In the genomic region with DNA sequence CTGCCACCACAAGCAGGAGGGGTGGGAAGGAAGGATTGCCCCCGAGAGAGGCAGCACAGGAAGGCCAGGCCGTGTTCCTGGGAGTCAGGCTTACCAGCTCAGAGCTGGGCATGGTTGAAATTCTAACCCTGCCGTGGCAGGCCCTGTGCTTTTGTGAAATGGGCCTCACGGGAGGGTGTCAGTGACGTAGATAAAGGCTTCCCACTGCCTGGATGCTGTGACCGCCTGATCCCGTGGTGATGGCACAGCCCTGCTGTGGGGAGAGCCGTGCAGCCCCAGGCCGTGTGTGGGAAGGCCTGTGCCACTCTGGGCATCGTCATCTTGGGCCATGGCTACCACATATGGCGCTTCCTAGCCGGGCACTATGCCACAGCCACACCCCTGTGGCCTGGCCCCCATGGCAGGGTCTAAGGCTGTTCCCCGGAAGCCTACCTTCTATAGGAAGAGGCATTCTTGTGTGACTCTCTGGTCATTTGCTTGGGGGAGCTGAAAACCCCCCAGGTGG, we compare ENCODE assay signal across 20 cellular contexts.
A peak's percentile ranks its signal among the peaks of the same experiment; 100 is the strongest.
DNase-seq lines count a peak whose midpoint lies in the region; ATAC-seq, FAIRE-seq and TF ChIP-seq lines count a peak whose summit lies in the region.
"Had no signal": no experiment of that assay in that cellular context is flagged by ENCODE, and none has a peak within 500 bp of the region (broad histone marks: within the 10 kb centered on the region; RNA-seq: fewer than 3 reads in every experiment).

No MANE protein-coding gene starts in this region.

- H2BK120ac ChIP-seq in trophoblast cell (ENCODE audit: insufficient read depth, low read length, poor library complexity): no peak overlapping the region

- no peak overlapping the region for H4K12ac ChIP-seq in trophoblast cell (ENCODE audit: low read depth, low read length)

- H3K4ac ChIP-seq in trophoblast cell (ENCODE audit: low read depth, low read length): no peak overlapping the region

- H3K4me2 ChIP-seq in BLaER1 treated with 17β-estradiol and CSF1 and Interleukin-3, amounts not matched to agents 10 nM and 100 nM: peak overlapping the region in 8 of 11 experiments; percentile 67 to 81 (median 74); a peak in 15 of 22 replicates
- H3K4me2 ChIP-seq in trophoblast cell (ENCODE audit: low read length): no peak overlapping the region
- H3K4me2 ChIP-seq: A549 had no signal

- no peak overlapping the region for H4K8ac ChIP-seq in trophoblast cell (ENCODE audit: low read depth, low read length)

- peak overlapping the region in 3 of 11 experiments; percentile 10 to 56 (median 18); a peak in 2 of 22 replicates for H3K9ac ChIP-seq in BLaER1 treated with 17β-estradiol and CSF1 and Interleukin-3, amounts not matched to agents 10 nM and 100 nM
- H3K9ac ChIP-seq in kidney (ENCODE audit: low read length in 2 of 2): no peak overlapping the region
- no peak overlapping the region for H3K9ac ChIP-seq in trophoblast cell (ENCODE audit: low read length)

- WGBS in trophoblast cell (ENCODE audit: extremely low coverage, insufficient coverage, insufficient read length): no CpG with 5 or more reads among the region's 13 CpGs

- no peaks in the 10 kb centered on the region for H3K79me1 ChIP-seq in trophoblast cell (ENCODE audit: low read length)

- H3K36me3 ChIP-seq in BLaER1 treated with 17β-estradiol and CSF1 and Interleukin-3, amounts not matched to agents 10 nM and 100 nM: peaks cover 0 to 34% (median 16%) of the 10 kb centered on the region in 11 experiments; a peak in 15 of 22 replicates
- H3K36me3 ChIP-seq in KOPT-K1 (ENCODE audit: insufficient read depth, low read length): no peaks in the 10 kb centered on the region
- H3K36me3 ChIP-seq in kidney (ENCODE audit: control insufficient read depth in 1 of 2, insufficient read depth in 2 of 2, low read length in 2 of 2): no peaks in the 10 kb centered on the region
- H3K36me3 ChIP-seq in trophoblast cell (ENCODE audit: control insufficient read depth in 1 of 2, insufficient read depth in 2 of 2, low read length in 2 of 2): no peaks in the 10 kb centered on the region

- no peak for TF ChIP-seq CTCF in kidney (IDR thresholded peaks at IDR 0.05; ENCODE audit: borderline replicate concordance, extremely low read depth, insufficient read depth)

- H3K4me3 ChIP-seq in BLaER1 treated with 17β-estradiol and CSF1 and Interleukin-3, amounts not matched to agents 10 nM and 100 nM: peak overlapping the region in 1 of 10 experiments; percentile 22; a peak in 1 of 20 replicates
- H3K4me3 ChIP-seq in kidney (ENCODE audit: low read length in 2 of 2) (no peak overlapping the region), trophoblast cell (ENCODE audit: low read depth, low read length) (peak overlapping the region; percentile 28)
- H3K4me3 ChIP-seq: A549 had no signal

- ATAC-seq in HG02938 (IDR thresholded peaks at IDR 0.05; ENCODE audit: unreplicated experiment): no peak
- ATAC-seq: A549, Panc1 had no signal

- H2BK5ac ChIP-seq in trophoblast cell (ENCODE audit: low read depth, low read length, poor library complexity): no peak overlapping the region

- peaks cover 0 to 74% (median 51%) of the 10 kb centered on the region in 11 experiments; a peak in 16 of 22 replicates for H4K20me1 ChIP-seq in BLaER1 treated with 17β-estradiol and CSF1 and Interleukin-3, amounts not matched to agents 10 nM and 100 nM

- intact Hi-C loops in kidney (cut with DNase I): no loop called here

- no peak overlapping the region for H4K91ac ChIP-seq in trophoblast cell (ENCODE audit: low read depth, low read length)

- H3K4me1 ChIP-seq in BLaER1 treated with 17β-estradiol and CSF1 and Interleukin-3, amounts not matched to agents 10 nM and 100 nM: peaks cover 0 to 64% (median 53%) of the 10 kb centered on the region in 10 experiments; a peak in 18 of 20 replicates
- H3K4me1 ChIP-seq in kidney (ENCODE audit: control insufficient read depth in 1 of 2, insufficient read depth in 1 of 2, low read depth in 1 of 2, low read length in 2 of 2) (no peaks in the 10 kb centered on the region), trophoblast cell (ENCODE audit: control insufficient read depth in 1 of 2, insufficient read depth in 2 of 2, low read length in 2 of 2) (no peaks in the 10 kb centered on the region)
- H3K4me1 ChIP-seq: A549 had no signal

- no peak overlapping the region for H3K18ac ChIP-seq in trophoblast cell (ENCODE audit: low read length)

- no peak overlapping the region for H2AFZ ChIP-seq in trophoblast cell (ENCODE audit: insufficient read depth, low read length, poor library complexity)

- H3K14ac ChIP-seq in trophoblast cell (ENCODE audit: low read length): no peak overlapping the region

- no peak for FAIRE-seq in kidney (lab: Jason Lieb, UNC)
- no peak for FAIRE-seq in HTR-8/SVneo (lab: Jason Lieb, UNC)
- FAIRE-seq: A549 had no signal

- no peak overlapping the region for H2AK5ac ChIP-seq in trophoblast cell (ENCODE audit: low read length)

- H3K27ac ChIP-seq in BLaER1 treated with 17β-estradiol and CSF1 and Interleukin-3, amounts not matched to agents 10 nM and 100 nM: peak overlapping the region in 2 of 11 experiments; percentile 6 to 12; a peak in 1 of 22 replicates
- H3K27ac ChIP-seq in KOPT-K1 (ENCODE audit: low read depth, low read length, poor library complexity, severe bottlenecking) (peak overlapping the region; percentile 47), kidney (ENCODE audit: low read depth in 2 of 2, low read length in 2 of 2) (no peak overlapping the region), trophoblast cell (ENCODE audit: low read depth, low read length) (no peak overlapping the region)
- H3K27ac ChIP-seq: A549 had no signal

- H2BK12ac ChIP-seq in trophoblast cell (ENCODE audit: low read length): no peak overlapping the region

- no peaks in the 10 kb centered on the region for H3K79me2 ChIP-seq in trophoblast cell (ENCODE audit: control insufficient read depth, insufficient read depth, low read length, poor library complexity)

- H3K23ac ChIP-seq in trophoblast cell (ENCODE audit: low read length): no peak overlapping the region

- H3K27me3 ChIP-seq in BLaER1 treated with 17β-estradiol and CSF1 and Interleukin-3, amounts not matched to agents 10 nM and 100 nM: no peaks in the 10 kb centered on the region
- no peaks in the 10 kb centered on the region for H3K27me3 ChIP-seq in trophoblast cell (ENCODE audit: insufficient read depth, low read length)

- peak; percentile 35 for DNase-seq in kidney
- DNase-seq in trophoblast cell: no peak
- DNase-seq in HTR-8/SVneo (ENCODE audit: insufficient read length, low spot score): no peak
- no peak for DNase-seq in EL
- DNase-seq: AML-193; CD8-positive, alpha-beta memory T cell; DMS153; DND-41; IMR-90; KG1; MM.1S; NCI-H2029 treated with DMSO at 0.1 percent for 48 hours; NCI-H446 treated with DMSO at 0.1 percent for 48 hours; NCI-H526; SHP77 treated with DMSO at 0.1 percent for 48 hours had no signal

- peaks cover 4 to 19% (median 8%) of the 10 kb centered on the region in 11 experiments; a peak in 13 of 22 replicates for H3K9me3 ChIP-seq in BLaER1 treated with 17β-estradiol and CSF1 and Interleukin-3, amounts not matched to agents 10 nM and 100 nM (replicated peaks in 1 of 11)
- no peaks in the 10 kb centered on the region for H3K9me3 ChIP-seq in KOPT-K1 (ENCODE audit: insufficient read depth, low read length, poor library complexity, severe bottlenecking)
- no peaks in the 10 kb centered on the region for H3K9me3 ChIP-seq in kidney (ENCODE audit: control insufficient read depth in 1 of 2, low read length in 2 of 2)
- H3K9me3 ChIP-seq in trophoblast cell (ENCODE audit: insufficient read depth, low read depth, low read length): no peaks in the 10 kb centered on the region
- H3K9me3 ChIP-seq: A549 had no signal
